Comparison of ENCODE assay signal across 6 cellular contexts in the genomic region with DNA sequence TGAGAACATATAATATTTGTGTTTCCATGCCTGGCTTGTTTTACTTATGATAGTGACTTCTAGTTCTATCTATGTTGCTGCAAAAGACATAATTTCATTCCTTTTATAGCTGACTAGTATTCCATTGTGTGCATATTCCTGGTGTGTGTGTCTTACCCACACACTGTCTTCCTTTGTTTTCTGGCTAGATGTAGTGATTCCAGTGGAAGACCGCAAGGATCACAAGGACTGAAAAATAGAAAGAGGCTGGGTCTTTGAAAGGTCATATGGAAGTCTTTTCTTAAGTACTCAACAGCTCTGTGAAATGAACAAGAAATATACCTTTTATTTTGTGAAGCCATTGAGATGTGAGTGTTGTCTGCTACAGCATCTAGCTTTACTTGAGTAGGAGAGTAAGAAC.
"Had no signal": no experiment of that assay in that cellular context is flagged by ENCODE, and none has a peak within 500 bp of the region (broad histone marks: within the 10 kb centered on the region; RNA-seq: fewer than 3 reads in every experiment).

No MANE protein-coding gene starts in this region.

- H3K27ac ChIP-seq: HL-60 had no signal

- ATAC-seq: HepG2, K562 had no signal

- H3K4me3 ChIP-seq: K562 had no signal

- DNase-seq: IMR-90, KBM-7, KG1 had no signal
